In genomic region chr14:103528512-103529382, GRCh38 we compare ENCODE assay signal across 8 cellular contexts.
A peak's percentile ranks its signal among the peaks of the same experiment; 100 is the strongest.
DNase-seq lines count a peak whose midpoint lies in the region; ATAC-seq lines count a peak whose summit lies in the region.

Gene TRMT61A (plus strand): TSS chr14:103529196. CDS start chr14:103529979, 783 bp downstream.

- peak within 1 kb of the TSS; percentile 98 for H3K27ac ChIP-seq in caudate nucleus (ENCODE audit: low read depth, low read length)

- DNase-seq in GDM1 (lab: John Stamatoyannopoulos, UW) (peak; percentile 38), NCI-H2196 treated with DMSO at 0.1 percent for 48 hours (lab: John Stamatoyannopoulos, UW; ENCODE audit: unreplicated experiment) (peak; percentile 55), caudate nucleus (lab: John Stamatoyannopoulos, UW) (peak in 60 of 61 donors; percentile 42 to 93 (median 83)), iris pigment epithelial cell (ENCODE audit: low read depth) (peak; percentile 87)
- peak; percentile 58 for DNase-seq in activated CD4-positive, CD25-positive, alpha-beta regulatory T cell treated with anti-CD3 and anti-CD28 coated beads, Interleukin-2, amount 50 U/mL, for 16 hours (ENCODE audit: low read depth, low spot score)
- DNase-seq in stimulated activated CD4-positive, alpha-beta T cell treated with anti-CD3 and anti-CD28 coated beads, Interleukin-12 subunit alpha, Interleukin-12 subunit beta, amount 100 ng/mL, for 24 hours (ENCODE audit: low read depth in 2 of 2) = peak; percentile 66 to 68

- peak; percentile 40 for ATAC-seq in HG03039 (IDR thresholded peaks at IDR 0.05; ENCODE audit: unreplicated experiment)
- no peak for ATAC-seq in GM18520 (IDR thresholded peaks at IDR 0.05; ENCODE audit: unreplicated experiment)
